Comparison of ENCODE assay signal across 9 cellular contexts in genomic region chr9:132160802-132161742, GRCh38. TPM values are rescaled to one million over a fixed set of nuclear protein-coding genes. Genes with fewer than 3 reads are reported as not detected.
DNase-seq lines count a peak whose midpoint lies in the region; ATAC-seq and TF ChIP-seq lines count a peak whose summit lies in the region.
"Had no signal": no experiment of that assay in that cellular context is flagged by ENCODE, and none has a peak within 500 bp of the region (broad histone marks: within the 10 kb centered on the region; RNA-seq: fewer than 3 reads in every experiment).

No MANE protein-coding gene starts in this region.

- TF ChIP-seq CTCF in Peyer's patch (IDR thresholded peaks at IDR 0.05) (no peak), retinal pigment epithelial cell (conservative IDR thresholded peaks at IDR 0.05; ENCODE audit: low read depth, low read length) (no peak)

- ATAC-seq in GM18502 (IDR thresholded peaks at IDR 0.05; ENCODE audit: poor library complexity, unreplicated experiment), result no peak

- no peak for TF ChIP-seq POLR2A in Peyer's patch (IDR thresholded peaks at IDR 0.05)

- H3K9me3 ChIP-seq in Peyer's patch, result no peaks in the 10 kb centered on the region

- H3K4me3 ChIP-seq in Peyer's patch (peak overlapping the region; percentile 48 to 79 (median 62)), retinal pigment epithelial cell (ENCODE audit: low read length) (peak overlapping the region; percentile 51)

- DNase-seq in NCI-H1092 treated with DMSO at 0.1 percent for 48 hours (lab: John Stamatoyannopoulos, UW) (peak; percentile 23), NCI-H1092 (lab: John Stamatoyannopoulos, UW) (no peak), Peyer's patch (peak in 2 of 3 donors; percentile 51 to 75), activated T-helper 1 cell treated with Interleukin-2 at 50 U/mL for 16 hours (ENCODE audit: low read depth) (peak; percentile 16), foreskin melanocyte (peak; percentile 38), retinal pigment epithelial cell (ENCODE audit: low read depth) (no peak), HuH-7.5 (ENCODE audit: low spot score) (no peak)

- no peaks in the 10 kb centered on the region for H3K36me3 ChIP-seq in Peyer's patch

- peak overlapping the region in 2 of 4 donors; percentile 5 to 42 for H3K27ac ChIP-seq in Peyer's patch
- H3K27ac ChIP-seq: epithelial cell of prostate had no signal

- H3K27me3 ChIP-seq in Peyer's patch, result peaks cover 0 to 30% of the 10 kb centered on the region in 2 donors

- peaks cover 0 to 33% (median 15%) of the 10 kb centered on the region in 4 donors for H3K4me1 ChIP-seq in Peyer's patch

RNA-seq across cellular contexts. Expression of gene NTNG2, which starts 0.8 kb away (rescaled TPM):
- 1 to 10 TPM in 2 of 4 donors, under 1 TPM in 2; 0.18 to 9.1 (median 1.0) TPM for total RNA-seq in Peyer's patch

Comparison
In these comparisons a context has a peak if more than half of its experiments do, and no peak if none do; other contexts are left out.
1. DNase-seq: peak in NCI-H1092 treated with DMSO at 0.1 percent for 48 hours (single experiment), Peyer's patch (2 of 3), activated T-helper 1 cell treated with Interleukin-2 at 50 U/mL for 16 hours (single experiment) and foreskin melanocyte (single experiment); none in NCI-H1092 (single experiment), retinal pigment epithelial cell (single experiment) and HuH-7.5 (single experiment).